Comparison of ENCODE assay signal across 1 cellular context in the genomic region with DNA sequence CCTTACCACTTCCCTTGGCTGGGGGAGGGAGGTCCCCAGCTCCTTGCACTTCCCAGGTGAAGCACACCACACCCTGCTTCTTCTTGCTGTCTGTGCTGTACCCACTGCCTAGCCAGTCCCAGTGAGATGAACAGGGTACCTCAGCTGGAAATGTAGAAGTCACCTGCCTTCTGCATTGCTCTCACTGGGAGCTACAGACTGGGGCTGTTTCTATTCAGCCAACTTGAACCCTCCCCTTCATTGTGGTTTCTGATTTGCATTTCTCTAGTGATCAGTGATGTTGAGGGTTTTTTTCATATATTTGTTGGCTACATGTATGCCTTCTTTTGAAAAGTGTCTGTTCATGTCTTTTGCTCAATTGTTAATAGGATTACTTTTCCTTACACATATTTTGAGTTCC.
TF ChIP-seq lines count a peak whose summit lies in the region.

No MANE protein-coding gene starts in this region.

TF ChIP-seq in GM23338, 12 proteins besides CTCF, POLR2A, EP300 and RAD21 (continued from another document):
- TF ChIP-seq REST (IDR thresholded peaks at IDR 0.05; ENCODE audit: unreplicated experiment) (no peak), STAT1 (IDR thresholded peaks at IDR 0.05; ENCODE audit: unreplicated experiment) (no peak), EZH2phosphoT487 (IDR thresholded peaks at IDR 0.05; ENCODE audit: unreplicated experiment) (no peak), POLR2AphosphoS5 (IDR thresholded peaks at IDR 0.05; ENCODE audit: low read depth) (no peak), NANOG (IDR thresholded peaks at IDR 0.05; ENCODE audit: borderline replicate concordance) (no peak), EZH2 (IDR thresholded peaks at IDR 0.05; ENCODE audit: low read depth, unreplicated experiment) (no peak), CREB1 (CRISPR knock-in tag; IDR thresholded peaks at IDR 0.05; ENCODE audit: low read depth) (no peak), ZNF331 (CRISPR knock-in tag; IDR thresholded peaks at IDR 0.05; ENCODE audit: low read depth) (no peak), ZNF114 (CRISPR knock-in tag; IDR thresholded peaks at IDR 0.05) (no peak), JUNB (IDR thresholded peaks at IDR 0.05; ENCODE audit: unreplicated experiment) (no peak)
- TF ChIP-seq, protein P1, sequence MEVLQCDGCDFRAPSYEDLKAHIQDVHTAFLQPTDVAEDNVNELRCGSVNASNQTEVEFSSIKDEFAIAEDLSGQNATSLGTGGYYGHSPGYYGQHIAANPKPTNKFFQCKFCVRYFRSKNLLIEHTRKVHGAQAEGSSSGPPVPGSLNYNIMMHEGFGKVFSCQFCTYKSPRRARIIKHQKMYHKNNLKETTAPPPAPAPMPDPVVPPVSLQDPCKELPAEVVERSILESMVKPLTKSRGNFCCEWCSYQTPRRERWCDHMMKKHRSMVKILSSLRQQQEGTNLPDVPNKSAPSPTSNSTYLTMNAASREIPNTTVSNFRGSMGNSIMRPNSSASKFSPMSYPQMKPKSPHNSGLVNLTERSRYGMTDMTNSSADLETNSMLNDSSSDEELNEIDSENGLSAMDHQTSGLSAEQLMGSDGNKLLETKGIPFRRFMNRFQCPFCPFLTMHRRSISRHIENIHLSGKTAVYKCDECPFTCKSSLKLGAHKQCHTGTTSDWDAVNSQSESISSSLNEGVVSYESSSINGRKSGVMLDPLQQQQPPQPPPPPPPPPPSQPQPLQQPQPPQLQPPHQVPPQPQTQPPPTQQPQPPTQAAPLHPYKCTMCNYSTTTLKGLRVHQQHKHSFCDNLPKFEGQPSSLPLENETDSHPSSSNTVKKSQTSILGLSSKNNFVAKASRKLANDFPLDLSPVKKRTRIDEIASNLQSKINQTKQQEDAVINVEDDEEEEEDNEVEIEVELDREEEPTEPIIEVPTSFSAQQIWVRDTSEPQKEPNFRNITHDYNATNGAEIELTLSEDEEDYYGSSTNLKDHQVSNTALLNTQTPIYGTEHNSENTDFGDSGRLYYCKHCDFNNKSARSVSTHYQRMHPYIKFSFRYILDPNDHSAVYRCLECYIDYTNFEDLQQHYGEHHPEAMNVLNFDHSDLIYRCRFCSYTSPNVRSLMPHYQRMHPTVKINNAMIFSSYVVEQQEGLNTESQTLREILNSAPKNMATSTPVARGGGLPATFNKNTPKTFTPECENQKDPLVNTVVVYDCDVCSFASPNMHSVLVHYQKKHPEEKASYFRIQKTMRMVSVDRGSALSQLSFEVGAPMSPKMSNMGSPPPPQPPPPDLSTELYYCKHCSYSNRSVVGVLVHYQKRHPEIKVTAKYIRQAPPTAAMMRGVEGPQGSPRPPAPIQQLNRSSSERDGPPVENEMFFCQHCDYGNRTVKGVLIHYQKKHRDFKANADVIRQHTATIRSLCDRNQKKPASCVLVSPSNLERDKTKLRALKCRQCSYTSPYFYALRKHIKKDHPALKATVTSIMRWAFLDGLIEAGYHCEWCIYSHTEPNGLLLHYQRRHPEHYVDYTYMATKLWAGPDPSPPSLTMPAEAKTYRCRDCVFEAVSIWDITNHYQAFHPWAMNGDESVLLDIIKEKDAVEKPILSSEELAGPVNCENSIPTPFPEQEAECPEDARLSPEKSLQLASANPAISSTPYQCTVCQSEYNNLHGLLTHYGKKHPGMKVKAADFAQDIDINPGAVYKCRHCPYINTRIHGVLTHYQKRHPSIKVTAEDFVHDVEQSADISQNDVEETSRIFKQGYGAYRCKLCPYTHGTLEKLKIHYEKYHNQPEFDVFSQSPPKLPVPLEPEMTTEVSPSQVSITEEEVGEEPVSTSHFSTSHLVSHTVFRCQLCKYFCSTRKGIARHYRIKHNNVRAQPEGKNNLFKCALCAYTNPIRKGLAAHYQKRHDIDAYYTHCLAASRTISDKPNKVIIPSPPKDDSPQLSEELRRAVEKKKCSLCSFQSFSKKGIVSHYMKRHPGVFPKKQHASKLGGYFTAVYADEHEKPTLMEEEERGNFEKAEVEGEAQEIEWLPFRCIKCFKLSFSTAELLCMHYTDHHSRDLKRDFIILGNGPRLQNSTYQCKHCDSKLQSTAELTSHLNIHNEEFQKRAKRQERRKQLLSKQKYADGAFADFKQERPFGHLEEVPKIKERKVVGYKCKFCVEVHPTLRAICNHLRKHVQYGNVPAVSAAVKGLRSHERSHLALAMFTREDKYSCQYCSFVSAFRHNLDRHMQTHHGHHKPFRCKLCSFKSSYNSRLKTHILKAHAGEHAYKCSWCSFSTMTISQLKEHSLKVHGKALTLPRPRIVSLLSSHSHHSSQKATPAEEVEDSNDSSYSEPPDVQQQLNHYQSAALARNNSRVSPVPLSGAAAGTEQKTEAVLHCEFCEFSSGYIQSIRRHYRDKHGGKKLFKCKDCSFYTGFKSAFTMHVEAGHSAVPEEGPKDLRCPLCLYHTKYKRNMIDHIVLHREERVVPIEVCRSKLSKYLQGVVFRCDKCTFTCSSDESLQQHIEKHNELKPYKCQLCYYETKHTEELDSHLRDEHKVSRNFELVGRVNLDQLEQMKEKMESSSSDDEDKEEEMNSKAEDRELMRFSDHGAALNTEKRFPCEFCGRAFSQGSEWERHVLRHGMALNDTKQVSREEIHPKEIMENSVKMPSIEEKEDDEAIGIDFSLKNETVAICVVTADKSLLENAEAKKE (CRISPR knock-in tag; IDR thresholded peaks at IDR 0.05) = no peak
